ENCODE assay signal across 1 cellular context in genomic region chr3:108861401-108861800, GRCh38.
TF ChIP-seq lines count a peak whose summit lies in the region.

No MANE protein-coding gene starts in this region.

TF ChIP-seq in HCT116, 20 proteins besides CTCF, POLR2A, EP300 and RAD21:
- TF ChIP-seq ELF1 (IDR thresholded peaks at IDR 0.05; ENCODE audit: borderline replicate concordance, low read depth) = no peak
- no peak for TF ChIP-seq SP1 (IDR thresholded peaks at IDR 0.05; ENCODE audit: low read depth)
- no peak for TF ChIP-seq CBX3 (IDR thresholded peaks at IDR 0.05; ENCODE audit: low read depth)
- no peak for TF ChIP-seq SRF (IDR thresholded peaks at IDR 0.05; ENCODE audit: low read depth)
- no peak for TF ChIP-seq REST (IDR thresholded peaks at IDR 0.05; ENCODE audit: low read depth)
- no peak for TF ChIP-seq YY1 (IDR thresholded peaks at IDR 0.05; ENCODE audit: extremely low read depth, insufficient replicate concordance, low read depth, low read length)
- TF ChIP-seq CEBPB (IDR thresholded peaks at IDR 0.05; ENCODE audit: low read depth) = no peak
